Comparison of ENCODE assay signal across 11 cellular contexts in genomic region chr20:36540551-36541211, GRCh38. TPM values are rescaled to one million over a fixed set of nuclear protein-coding genes. Genes with fewer than 3 reads are reported as not detected.
DNase-seq lines count a peak whose midpoint lies in the region; ATAC-seq and TF ChIP-seq lines count a peak whose summit lies in the region.
"Had no signal": no experiment of that assay in that cellular context is flagged by ENCODE, and none has a peak within 500 bp of the region (broad histone marks: within the 10 kb centered on the region; RNA-seq: fewer than 3 reads in every experiment).

No MANE protein-coding gene starts in this region.

- no peaks in the 10 kb centered on the region for H3K4me1 Mint-ChIP-seq in activated naive CD8-positive, alpha-beta T cell treated with anti-CD3 and anti-CD28 coated beads, Interleukin-2, amount 10 ng/mL, durations not matched to agents 7 days and 5 days
- H3K4me1 Mint-ChIP-seq in activated naive CD8-positive, alpha-beta T cell treated with anti-CD3 and anti-CD28 coated beads, Interleukin-2, amount 50 U/mL, for 24 hours: peaks cover 3% of the 10 kb centered on the region
- H3K4me1 Mint-ChIP-seq in nephron: peaks cover 41% of the 10 kb centered on the region
- H3K4me1 Mint-ChIP-seq in stimulated activated effector memory CD8-positive, alpha-beta T cell treated with anti-CD3 and anti-CD28 coated beads, Interleukin-12 subunit alpha, Interleukin-12 subunit beta, amount 100 ng/mL, for 72 hours: no peaks in the 10 kb centered on the region

- peak overlapping the region; percentile 16 for H3K4me3 Mint-ChIP-seq in activated naive CD8-positive, alpha-beta T cell treated with anti-CD3 and anti-CD28 coated beads, Interleukin-2, amount 10 ng/mL, durations not matched to agents 7 days and 5 days
- no peak overlapping the region for H3K4me3 Mint-ChIP-seq in activated naive CD8-positive, alpha-beta T cell treated with anti-CD3 and anti-CD28 coated beads, Interleukin-2, amount 50 U/mL, for 24 hours
- peak overlapping the region; percentile 79 to 90 (median 86) for H3K4me3 Mint-ChIP-seq in nephron
- H3K4me3 Mint-ChIP-seq in stimulated activated effector memory CD8-positive, alpha-beta T cell treated with anti-CD3 and anti-CD28 coated beads, Interleukin-12 subunit alpha, Interleukin-12 subunit beta, amount 100 ng/mL, for 72 hours: no peak overlapping the region
- H3K4me3 Mint-ChIP-seq: activated naive CD8-positive, alpha-beta T cell had no signal

- H3K36me3 Mint-ChIP-seq in activated naive CD8-positive, alpha-beta T cell treated with anti-CD3 and anti-CD28 coated beads, Interleukin-2, amount 10 ng/mL, durations not matched to agents 7 days and 5 days: no peaks in the 10 kb centered on the region
- no peaks in the 10 kb centered on the region for H3K36me3 Mint-ChIP-seq in activated naive CD8-positive, alpha-beta T cell treated with anti-CD3 and anti-CD28 coated beads, Interleukin-2, amount 50 U/mL, for 24 hours (ENCODE audit: low read depth)
- peaks cover 5% of the 10 kb centered on the region for H3K36me3 Mint-ChIP-seq in nephron (ENCODE audit: low read depth)
- H3K36me3 Mint-ChIP-seq in stimulated activated effector memory CD8-positive, alpha-beta T cell treated with anti-CD3 and anti-CD28 coated beads, Interleukin-12 subunit alpha, Interleukin-12 subunit beta, amount 100 ng/mL, for 72 hours: no peaks in the 10 kb centered on the region
- H3K36me3 Mint-ChIP-seq: activated naive CD8-positive, alpha-beta T cell had no signal

- no peaks in the 10 kb centered on the region for H3K4me1 ChIP-seq in urinary bladder (ENCODE audit: insufficient read depth)

- no peak overlapping the region for H3K27ac Mint-ChIP-seq in activated naive CD8-positive, alpha-beta T cell treated with anti-CD3 and anti-CD28 coated beads, Interleukin-2, amount 10 ng/mL, durations not matched to agents 7 days and 5 days
- no peak overlapping the region for H3K27ac Mint-ChIP-seq in activated naive CD8-positive, alpha-beta T cell treated with anti-CD3 and anti-CD28 coated beads, Interleukin-2, amount 50 U/mL, for 24 hours
- H3K27ac Mint-ChIP-seq in nephron: peak overlapping the region; percentile 74 to 96 (median 89)
- no peak overlapping the region for H3K27ac Mint-ChIP-seq in stimulated activated effector memory CD8-positive, alpha-beta T cell treated with anti-CD3 and anti-CD28 coated beads, Interleukin-12 subunit alpha, Interleukin-12 subunit beta, amount 100 ng/mL, for 72 hours
- H3K27ac Mint-ChIP-seq: activated naive CD8-positive, alpha-beta T cell had no signal

- H3K27me3 Mint-ChIP-seq in activated naive CD8-positive, alpha-beta T cell treated with anti-CD3 and anti-CD28 coated beads, Interleukin-2, amount 10 ng/mL, durations not matched to agents 7 days and 5 days: no peaks in the 10 kb centered on the region
- no peaks in the 10 kb centered on the region for H3K27me3 Mint-ChIP-seq in activated naive CD8-positive, alpha-beta T cell treated with anti-CD3 and anti-CD28 coated beads, Interleukin-2, amount 50 U/mL, for 24 hours
- H3K27me3 Mint-ChIP-seq in nephron (ENCODE audit: low read depth): peaks cover 3% of the 10 kb centered on the region
- H3K27me3 Mint-ChIP-seq: activated naive CD8-positive, alpha-beta T cell had no signal

- ATAC-seq in activated naive CD8-positive, alpha-beta T cell treated with anti-CD3 and anti-CD28 coated beads, Interleukin-2, amount 10 ng/mL, durations not matched to agents 7 days and 5 days (ENCODE audit: low read depth): no peak
- no peak for ATAC-seq in activated naive CD8-positive, alpha-beta T cell treated with anti-CD3 and anti-CD28 coated beads, Interleukin-2, amount 50 U/mL, for 24 hours
- ATAC-seq in stimulated activated effector memory CD8-positive, alpha-beta T cell treated with anti-CD3 and anti-CD28 coated beads, Interleukin-12 subunit alpha, Interleukin-12 subunit beta, amount 100 ng/mL, for 72 hours: no peak

- no peaks in the 10 kb centered on the region for H3K9me3 Mint-ChIP-seq in activated naive CD8-positive, alpha-beta T cell treated with anti-CD3 and anti-CD28 coated beads, Interleukin-2, amount 10 ng/mL, durations not matched to agents 7 days and 5 days
- no peaks in the 10 kb centered on the region for H3K9me3 Mint-ChIP-seq in activated naive CD8-positive, alpha-beta T cell treated with anti-CD3 and anti-CD28 coated beads, Interleukin-2, amount 50 U/mL, for 24 hours
- no peaks in the 10 kb centered on the region for H3K9me3 Mint-ChIP-seq in nephron
- H3K9me3 Mint-ChIP-seq in stimulated activated effector memory CD8-positive, alpha-beta T cell treated with anti-CD3 and anti-CD28 coated beads, Interleukin-12 subunit alpha, Interleukin-12 subunit beta, amount 100 ng/mL, for 72 hours: no peaks in the 10 kb centered on the region

- no peaks in the 10 kb centered on the region for H3K36me3 ChIP-seq in urinary bladder (ENCODE audit: insufficient read depth)

- peak overlapping the region; percentile 80 for H3K27ac ChIP-seq in urinary bladder (ENCODE audit: low read depth)
- H3K27ac ChIP-seq: 22Rv1 had no signal

- no peak for TF ChIP-seq CTCF in fibroblast of villous mesenchyme (IDR thresholded peaks at IDR 0.05; ENCODE audit: insufficient read depth, low read depth, low read length)
- TF ChIP-seq CTCF in nephron (IDR thresholded peaks at IDR 0.05; ENCODE audit: unreplicated experiment in 3 of 3): no peak

- H3K4me3 ChIP-seq in fibroblast of villous mesenchyme (ENCODE audit: low read depth, low read length) (peak overlapping the region; percentile 87), urinary bladder (ENCODE audit: low read depth, low read length) (peak overlapping the region; percentile 56)

- DNase-seq in activated naive CD8-positive, alpha-beta T cell treated with anti-CD3 and anti-CD28 coated beads, Interleukin-2, amount 10 ng/mL, durations not matched to agents 7 days and 5 days: no peak
- no peak for DNase-seq in activated naive CD8-positive, alpha-beta T cell treated with anti-CD3 and anti-CD28 coated beads, Interleukin-2, amount 50 U/mL, for 24 hours
- no peak for DNase-seq in fibroblast of villous mesenchyme (ENCODE audit: low read depth)
- no peak for DNase-seq in SIG-M5 (lab: John Stamatoyannopoulos, UW)
- DNase-seq in NCI-H2081 treated with DMSO at 0.1 percent for 48 hours (lab: John Stamatoyannopoulos, UW): no peak
- DNase-seq in stimulated activated effector memory CD8-positive, alpha-beta T cell treated with anti-CD3 and anti-CD28 coated beads, Interleukin-12 subunit alpha, Interleukin-12 subunit beta, amount 100 ng/mL, for 72 hours (ENCODE audit: low spot score in 2 of 2): no peak
- DNase-seq: NCI-H1105 treated with DMSO at 0.1 percent for 48 hours had no signal

- POLR2A ChIA-PET in activated naive CD8-positive, alpha-beta T cell treated with anti-CD3 and anti-CD28 coated beads, Interleukin-2, amount 10 ng/mL, durations not matched to agents 7 days and 5 days (lab: Charles Lee): no interaction called here

- 16% methylated on average over 41 of the region's 41 CpGs for WGBS in urinary bladder

RNA-seq across cellular contexts. Expression of gene MYL9, which starts 0.6 kb away (rescaled TPM):
- under 1 TPM; 0.51 to 0.61 TPM for total RNA-seq in activated naive CD8-positive, alpha-beta T cell treated with anti-CD3 and anti-CD28 coated beads, Interleukin-2, amount 10 ng/mL, durations not matched to agents 7 days and 5 days
- 184 and 195 TPM in 2 replicates for total RNA-seq in fibroblast of villous mesenchyme
- 42.6 TPM for total RNA-seq in urinary bladder
- polyA plus RNA-seq in urinary bladder: 3,492 TPM

RNA-seq across cellular contexts. Expression of gene TGIF2, which starts 32.7 kb away (rescaled TPM):
- 10 to 100 TPM; 32.2 to 33.1 TPM for total RNA-seq in activated naive CD8-positive, alpha-beta T cell treated with anti-CD3 and anti-CD28 coated beads, Interleukin-2, amount 10 ng/mL, durations not matched to agents 7 days and 5 days
- total RNA-seq in fibroblast of villous mesenchyme: 10.3 and 10.4 TPM in 2 replicates
- 18.6 TPM for total RNA-seq in urinary bladder
- polyA plus RNA-seq in urinary bladder: 7.3 TPM

Comparison
In these comparisons a context has a peak if more than half of its experiments do, and no peak if none do; other contexts are left out.
1. H3K4me3 Mint-ChIP-seq: peak in activated naive CD8-positive, alpha-beta T cell treated with anti-CD3 and anti-CD28 coated beads, Interleukin-2, amount 10 ng/mL, durations not matched to agents 7 days and 5 days (single experiment) and nephron (3 of 3); none in activated naive CD8-positive, alpha-beta T cell treated with anti-CD3 and anti-CD28 coated beads, Interleukin-2, amount 50 U/mL, for 24 hours (single experiment) and stimulated activated effector memory CD8-positive, alpha-beta T cell treated with anti-CD3 and anti-CD28 coated beads, Interleukin-12 subunit alpha, Interleukin-12 subunit beta, amount 100 ng/mL, for 72 hours (single experiment).
2. H3K27ac Mint-ChIP-seq: peak in nephron (3 of 3); none in activated naive CD8-positive, alpha-beta T cell treated with anti-CD3 and anti-CD28 coated beads, Interleukin-2, amount 10 ng/mL, durations not matched to agents 7 days and 5 days (single experiment), activated naive CD8-positive, alpha-beta T cell treated with anti-CD3 and anti-CD28 coated beads, Interleukin-2, amount 50 U/mL, for 24 hours (single experiment) and stimulated activated effector memory CD8-positive, alpha-beta T cell treated with anti-CD3 and anti-CD28 coated beads, Interleukin-12 subunit alpha, Interleukin-12 subunit beta, amount 100 ng/mL, for 72 hours (single experiment).
3. RNA of gene MYL9, which starts 0.6 kb away (total RNA-seq): 184 to 195 TPM in fibroblast of villous mesenchyme and 42.6 TPM in urinary bladder (single experiment); 0.51 to 0.61 TPM in activated naive CD8-positive, alpha-beta T cell treated with anti-CD3 and anti-CD28 coated beads, Interleukin-2, amount 10 ng/mL, durations not matched to agents 7 days and 5 days; every median in the first group is over 10 times any median in the second.